In the genomic region with DNA sequence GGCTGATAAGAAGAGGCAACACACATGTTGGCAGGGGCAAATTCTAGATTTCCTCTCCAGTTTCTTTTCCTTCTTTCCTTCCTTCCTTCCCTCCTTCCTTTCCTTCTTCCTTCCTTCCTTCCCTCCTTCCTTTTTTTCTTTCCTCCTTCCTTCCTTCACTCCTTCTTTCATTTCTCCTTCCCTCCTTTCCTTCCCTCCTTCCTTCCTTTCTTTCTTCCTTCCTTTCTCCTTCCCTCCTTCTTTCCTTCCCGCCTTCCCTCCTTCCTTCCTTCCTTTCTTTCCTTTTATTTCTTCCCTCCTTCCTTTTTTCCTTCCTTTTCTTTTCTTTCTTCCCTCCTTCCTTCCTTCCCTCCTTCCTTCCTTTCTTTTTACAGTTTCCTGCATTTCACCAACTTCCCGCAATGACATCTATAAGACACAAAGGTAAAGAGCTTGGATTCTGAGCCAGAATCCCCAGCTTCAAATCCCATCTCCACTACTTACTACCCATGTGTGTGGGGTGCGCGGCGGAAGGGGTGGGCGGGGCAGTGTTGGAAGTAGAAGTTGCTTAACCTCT, we compare ENCODE assay signal across 32 cellular contexts.
"Had no signal": no experiment of that assay in that cellular context is flagged by ENCODE, and none has a peak within 500 bp of the region (broad histone marks: within the 10 kb centered on the region; RNA-seq: fewer than 3 reads in every experiment).

No MANE protein-coding gene starts in this region.

- H3K4me1 ChIP-seq: breast epithelium had no signal

- H3K27ac Mint-ChIP-seq: activated CD4-positive, alpha-beta memory T cell treated with anti-CD3 and anti-CD28 coated beads, Interleukin-2, amount 10 ng/mL, durations not matched to agents 7 days and 5 days; activated CD8-positive, alpha-beta memory T cell treated with anti-CD3 and anti-CD28 coated beads, Interleukin-2, amount 10 ng/mL, durations not matched to agents 7 days and 5 days; activated naive CD4-positive, alpha-beta T cell treated with anti-CD3 and anti-CD28 coated beads, Interleukin-2, amount 10 ng/mL, durations not matched to agents 7 days and 5 days; activated naive CD8-positive, alpha-beta T cell; activated naive CD8-positive, alpha-beta T cell treated with anti-CD3 and anti-CD28 coated beads, Interleukin-2, amount 50 U/mL, for 24 hours had no signal

- H3K27ac ChIP-seq: PC-9, RWPE1, VCaP had no signal

- H3K4me2 ChIP-seq: PC-9 had no signal

- H3K27me3 Mint-ChIP-seq: activated CD4-positive, alpha-beta memory T cell treated with anti-CD3 and anti-CD28 coated beads, Interleukin-2, amount 10 ng/mL, durations not matched to agents 7 days and 5 days; activated CD8-positive, alpha-beta memory T cell treated with anti-CD3 and anti-CD28 coated beads, Interleukin-2, amount 10 ng/mL, durations not matched to agents 7 days and 5 days; activated naive CD8-positive, alpha-beta T cell; activated naive CD8-positive, alpha-beta T cell treated with anti-CD3 and anti-CD28 coated beads, Interleukin-2, amount 50 U/mL, for 24 hours had no signal

- ATAC-seq: activated CD8-positive, alpha-beta memory T cell treated with anti-CD3 and anti-CD28 coated beads, Interleukin-2, amount 10 ng/mL, durations not matched to agents 7 days and 5 days; activated naive CD8-positive, alpha-beta T cell treated with anti-CD3 and anti-CD28 coated beads, Interleukin-2, amount 50 U/mL, for 24 hours; Right ventricle myocardium inferior had no signal

- H3K4me1 Mint-ChIP-seq: activated CD4-positive, alpha-beta memory T cell treated with anti-CD3 and anti-CD28 coated beads, Interleukin-2, amount 10 ng/mL, durations not matched to agents 7 days and 5 days; activated CD8-positive, alpha-beta memory T cell treated with anti-CD3 and anti-CD28 coated beads, Interleukin-2, amount 10 ng/mL, durations not matched to agents 7 days and 5 days; activated naive CD4-positive, alpha-beta T cell treated with anti-CD3 and anti-CD28 coated beads, Interleukin-2, amount 10 ng/mL, durations not matched to agents 7 days and 5 days; activated naive CD8-positive, alpha-beta T cell treated with anti-CD3 and anti-CD28 coated beads, Interleukin-2, amount 50 U/mL, for 24 hours had no signal

- H2AFZ ChIP-seq: PC-9 had no signal

- DNase-seq: activated CD4-positive, alpha-beta memory T cell treated with anti-CD3 and anti-CD28 coated beads, Interleukin-2, amount 10 ng/mL, durations not matched to agents 7 days and 5 days; activated CD4-positive, alpha-beta T cell treated with anti-CD3 and anti-CD28 coated beads for 1 hour; activated CD4-positive, alpha-beta T cell treated with anti-CD3 and anti-CD28 coated beads for 48 hours; activated CD4-positive, CD25-positive, alpha-beta regulatory T cell; activated CD8-positive, alpha-beta memory T cell treated with anti-CD3 and anti-CD28 coated beads for 24 hours; activated CD8-positive, alpha-beta memory T cell treated with anti-CD3 and anti-CD28 coated beads, Interleukin-2, amount 10 ng/mL, durations not matched to agents 7 days and 5 days; activated CD8-positive, alpha-beta memory T cell treated with anti-CD3 and anti-CD28 coated beads, Interleukin-2, amount 50 U/mL, for 48 hours; activated effector memory CD4-positive, alpha-beta T cell treated with Interleukin-2 at 50 U/mL for 16 hours; activated naive CD4-positive, alpha-beta T cell treated with anti-CD3 and anti-CD28 coated beads, Interleukin-2, amount 10 ng/mL, durations not matched to agents 7 days and 5 days; activated naive CD8-positive, alpha-beta T cell treated with anti-CD3 and anti-CD28 coated beads, Interleukin-2, amount 50 U/mL, for 24 hours; activated T-cell treated with anti-CD3 and anti-CD28 coated beads, Interleukin-2, amount 50 U/mL, for 48 hours; amniotic stem cell; NCI-H1092 treated with DMSO at 0.1 percent for 48 hours; NCI-H1417; NCI-H146; NCI-H187; NCI-H2081; NCI-H226; NCI-H446 treated with DMSO at 0.1 percent for 48 hours; NCI-H524; PC-9; SIG-M5; SW 1271; T-helper 1 cell; T-helper 2 cell; T-helper 9 cell had no signal

- FAIRE-seq: RCC 7860 had no signal

- H3K4me3 ChIP-seq: breast epithelium, PC-9 had no signal

- H3K27me3 ChIP-seq: breast epithelium had no signal

- H3K36me3 Mint-ChIP-seq: activated CD8-positive, alpha-beta memory T cell treated with anti-CD3 and anti-CD28 coated beads, Interleukin-2, amount 10 ng/mL, durations not matched to agents 7 days and 5 days; activated naive CD4-positive, alpha-beta T cell treated with anti-CD3 and anti-CD28 coated beads, Interleukin-2, amount 10 ng/mL, durations not matched to agents 7 days and 5 days; activated naive CD8-positive, alpha-beta T cell had no signal

- H3K36me3 ChIP-seq: breast epithelium had no signal

- H3K9me3 ChIP-seq: breast epithelium had no signal

- H3K9me3 Mint-ChIP-seq: activated CD4-positive, alpha-beta memory T cell treated with anti-CD3 and anti-CD28 coated beads, Interleukin-2, amount 10 ng/mL, durations not matched to agents 7 days and 5 days; activated naive CD4-positive, alpha-beta T cell treated with anti-CD3 and anti-CD28 coated beads, Interleukin-2, amount 10 ng/mL, durations not matched to agents 7 days and 5 days; activated naive CD8-positive, alpha-beta T cell treated with anti-CD3 and anti-CD28 coated beads, Interleukin-2, amount 50 U/mL, for 24 hours had no signal

- H3K4me3 Mint-ChIP-seq: activated CD4-positive, alpha-beta memory T cell treated with anti-CD3 and anti-CD28 coated beads, Interleukin-2, amount 10 ng/mL, durations not matched to agents 7 days and 5 days; activated CD8-positive, alpha-beta memory T cell treated with anti-CD3 and anti-CD28 coated beads, Interleukin-2, amount 10 ng/mL, durations not matched to agents 7 days and 5 days; activated naive CD4-positive, alpha-beta T cell treated with anti-CD3 and anti-CD28 coated beads, Interleukin-2, amount 10 ng/mL, durations not matched to agents 7 days and 5 days; activated naive CD8-positive, alpha-beta T cell; activated naive CD8-positive, alpha-beta T cell treated with anti-CD3 and anti-CD28 coated beads, Interleukin-2, amount 50 U/mL, for 24 hours had no signal
